17 cellular contexts compared by ENCODE assay signal in genomic region chr5:53092242-53092641, GRCh38. TPM values are rescaled to one million over a fixed set of nuclear protein-coding genes. Genes with fewer than 3 reads are reported as not detected.
DNase-seq lines count a peak whose midpoint lies in the region; ATAC-seq, FAIRE-seq and TF ChIP-seq lines count a peak whose summit lies in the region.
"Had no signal": no experiment of that assay in that cellular context is flagged by ENCODE, and none has a peak within 500 bp of the region (broad histone marks: within the 10 kb centered on the region; RNA-seq: fewer than 3 reads in every experiment).

No MANE protein-coding gene starts in this region.

- BruUV-seq in HepG2 (replicated peaks; lab: Mats Ljungman, UMichigan) = no TSS peak

- 29% methylated on average over 2 of the region's 2 CpGs for WGBS in HepG2 (ENCODE audit: low lambda C conversion rate)

- no peaks in the 10 kb centered on the region for H3K9me3 Mint-ChIP-seq in activated CD4-positive, alpha-beta T cell treated with anti-CD3 and anti-CD28 coated beads, Interleukin-2, amount 10 ng/mL, durations not matched to agents 24 days and 14 days
- no peaks in the 10 kb centered on the region for H3K9me3 Mint-ChIP-seq in astrocyte (ENCODE audit: unreplicated experiment)
- H3K9me3 Mint-ChIP-seq: CD14-positive monocyte; CD4-positive, alpha-beta memory T cell had no signal

- TF ChIP-seq RAD21 in HepG2 (CRISPR knock-in tag; IDR thresholded peaks at IDR 0.05) = no peak

- TF ChIP-seq EP300 in HepG2 (IDR thresholded peaks at IDR 0.05; ENCODE audit: low read depth in 2 of 2, low read length in 2 of 2) (no peak), HepG2 (CRISPR knock-in tag; IDR thresholded peaks at IDR 0.05; ENCODE audit: borderline replicate concordance) (no peak)

- intact Hi-C loops in activated CD4-positive, alpha-beta T cell treated with anti-CD3 and anti-CD28 coated beads, Interleukin-2, amount 10 ng/mL, durations not matched to agents 24 days and 14 days (cut with micrococcal nuclease) = no loop called here
- intact Hi-C loops in HepG2 (cut with micrococcal nuclease; ENCODE audit: unreplicated experiment) (loop anchor here (10.0 kb wide), 1 partner anchor 57 kb away; no protein-coding TSS in a partner anchor), left ventricle myocardium inferior (cut with micrococcal nuclease) (no loop called here)

- peak; percentile 52 for DNase-seq in activated CD4-positive, alpha-beta T cell treated with anti-CD3 and anti-CD28 coated beads, Interleukin-2, amount 10 ng/mL, durations not matched to agents 24 days and 14 days
- no peak for DNase-seq in activated CD4-positive, alpha-beta T cell treated with anti-CD3 and anti-CD28 coated beads for 48 hours
- peak; percentile 31 for DNase-seq in Karpas-422
- no peak for DNase-seq in astrocyte (ENCODE audit: low read depth)
- no peak for DNase-seq in HepG2 (ENCODE audit: low spot score)
- DNase-seq in caudate nucleus (lab: John Stamatoyannopoulos, UW) = no peak
- DNase-seq in NCI-H2196 treated with DMSO at 0.1 percent for 48 hours (lab: John Stamatoyannopoulos, UW; ENCODE audit: unreplicated experiment) = no peak
- DNase-seq in left ventricle myocardium inferior = no peak
- DNase-seq: 8988T; CD4-positive, alpha-beta memory T cell; DMS 273 treated with DMSO at 0.1 percent for 48 hours; DMS79; GDM1; GOT3; H7 had no signal

- H3K9me2 ChIP-seq in Karpas-422 (replicated peaks; ENCODE audit: insufficient read depth, low read length) = no peaks in the 10 kb centered on the region

- no peaks in the 10 kb centered on the region for H3K27me3 Mint-ChIP-seq in activated CD4-positive, alpha-beta T cell treated with anti-CD3 and anti-CD28 coated beads, Interleukin-2, amount 10 ng/mL, durations not matched to agents 24 days and 14 days
- H3K27me3 Mint-ChIP-seq in astrocyte (ENCODE audit: low read depth, unreplicated experiment) = no peaks in the 10 kb centered on the region
- H3K27me3 Mint-ChIP-seq: CD4-positive, alpha-beta memory T cell had no signal

- no peak overlapping the region for H3K4me2 ChIP-seq in Karpas-422 (ENCODE audit: low read depth, low read length, poor library complexity, severe bottlenecking)
- no peak overlapping the region for H3K4me2 ChIP-seq in astrocyte (ENCODE audit: low read length)
- H3K4me2 ChIP-seq in HepG2 (ENCODE audit: low read depth, low read length) = no peak overlapping the region
- H3K4me2 ChIP-seq: BLaER1 had no signal

- peaks cover 27% of the 10 kb centered on the region for H3K36me3 Mint-ChIP-seq in activated CD4-positive, alpha-beta T cell treated with anti-CD3 and anti-CD28 coated beads, Interleukin-2, amount 10 ng/mL, durations not matched to agents 24 days and 14 days (ENCODE audit: low read depth)
- peaks cover 2% of the 10 kb centered on the region for H3K36me3 Mint-ChIP-seq in astrocyte (ENCODE audit: low read depth, unreplicated experiment)

- H3K4me3 Mint-ChIP-seq in activated CD4-positive, alpha-beta T cell treated with anti-CD3 and anti-CD28 coated beads, Interleukin-2, amount 10 ng/mL, durations not matched to agents 24 days and 14 days = no peak overlapping the region
- no peak overlapping the region for H3K4me3 Mint-ChIP-seq in astrocyte (ENCODE audit: unreplicated experiment)
- H3K4me3 Mint-ChIP-seq: CD14-positive monocyte; CD4-positive, alpha-beta memory T cell had no signal

- H3K9ac ChIP-seq in Karpas-422 (ENCODE audit: low read length) = no peak overlapping the region
- H3K9ac ChIP-seq in astrocyte (ENCODE audit: low read length) = no peak overlapping the region
- H3K9ac ChIP-seq in HepG2 (ENCODE audit: insufficient read depth, low read depth, low read length) = no peak overlapping the region
- H3K9ac ChIP-seq: BLaER1 had no signal

- no peak overlapping the region for H3K27ac ChIP-seq in Karpas-422 (ENCODE audit: low read length)
- H3K27ac ChIP-seq in astrocyte (ENCODE audit: low read depth, low read length) = no peak overlapping the region
- no peak overlapping the region for H3K27ac ChIP-seq in HepG2 (ENCODE audit: extremely low read length, insufficient read depth, low read length)
- H3K27ac ChIP-seq in caudate nucleus (ENCODE audit: low read depth, low read length) = no peak overlapping the region
- H3K27ac ChIP-seq in left ventricle myocardium inferior (replicated peaks) = no peak overlapping the region
- H3K27ac ChIP-seq: BLaER1 had no signal

- peak; percentile 59 for ATAC-seq in HepG2

- H3K36me3 ChIP-seq in Karpas-422 (ENCODE audit: insufficient read depth, low read length) = no peaks in the 10 kb centered on the region
- peaks cover 25% of the 10 kb centered on the region for H3K36me3 ChIP-seq in astrocyte (ENCODE audit: insufficient read depth, low read length)
- H3K36me3 ChIP-seq in HepG2 (replicated peaks in 1 of 2; ENCODE audit: control insufficient read depth in 1 of 2, insufficient read depth in 2 of 2, low read length in 2 of 2) = peaks cover 5 to 54% of the 10 kb centered on the region in 2 experiments
- H3K36me3 ChIP-seq in left ventricle myocardium inferior = peaks cover 6% of the 10 kb centered on the region
- H3K36me3 ChIP-seq: BLaER1 had no signal

- TF ChIP-seq CTCF in astrocyte (IDR thresholded peaks at IDR 0.05; ENCODE audit: insufficient read depth, low read depth, low read length) (no peak), HepG2 (CRISPR knock-in tag; IDR thresholded peaks at IDR 0.05) (no peak), left ventricle myocardium inferior (IDR thresholded peaks at IDR 0.05; ENCODE audit: borderline replicate concordance) (no peak)

- in situ Hi-C loops in HepG2 (cut with HindIII; ENCODE audit: extremely low pct_ligation_motif_present, low pct_unique_long_range_greater_than_20kb) = no loop called here

- no peaks in the 10 kb centered on the region for H3K9me3 ChIP-seq in Karpas-422 (ENCODE audit: low read length)
- no peaks in the 10 kb centered on the region for H3K9me3 ChIP-seq in astrocyte (ENCODE audit: insufficient read depth, low read depth, low read length)
- H3K9me3 ChIP-seq in HepG2 (ENCODE audit: low read length) = no peaks in the 10 kb centered on the region
- no peaks in the 10 kb centered on the region for H3K9me3 ChIP-seq in left ventricle myocardium inferior (replicated peaks)
- H3K9me3 ChIP-seq: BLaER1 had no signal

- H3K4me3 ChIP-seq in Karpas-422 (ENCODE audit: low read length) (no peak overlapping the region), astrocyte (ENCODE audit: insufficient read depth, low read depth, low read length) (no peak overlapping the region), HepG2 (replicated peaks in 1 of 3; ENCODE audit: insufficient read depth in 1 of 3, low read depth in 2 of 3, low read length in 3 of 3) (no peak overlapping the region), left ventricle myocardium inferior (no peak overlapping the region)
- H3K4me3 ChIP-seq: BLaER1 had no signal

- H3K27ac Mint-ChIP-seq in activated CD4-positive, alpha-beta T cell treated with anti-CD3 and anti-CD28 coated beads, Interleukin-2, amount 10 ng/mL, durations not matched to agents 24 days and 14 days = no peak overlapping the region
- peak overlapping the region; percentile 34 for H3K27ac Mint-ChIP-seq in astrocyte (ENCODE audit: unreplicated experiment)
- H3K27ac Mint-ChIP-seq: CD14-positive monocyte; CD4-positive, alpha-beta memory T cell had no signal

- H2AFZ ChIP-seq in Karpas-422 (ENCODE audit: low read length) (no peak overlapping the region), astrocyte (ENCODE audit: low read depth, low read length) (no peak overlapping the region), HepG2 (ENCODE audit: low read length) (no peak overlapping the region)

- no peaks in the 10 kb centered on the region for H4K20me1 ChIP-seq in Karpas-422 (ENCODE audit: insufficient read depth, low read depth, low read length)
- H4K20me1 ChIP-seq in astrocyte (ENCODE audit: insufficient read depth, low read length) = no peaks in the 10 kb centered on the region
- H4K20me1 ChIP-seq in HepG2 (ENCODE audit: insufficient read depth, low read length) = peaks cover 3% of the 10 kb centered on the region; the same call in 1 of the 2 replicates
- H4K20me1 ChIP-seq: BLaER1 had no signal

- H3K4me1 ChIP-seq in Karpas-422 (ENCODE audit: low read length) (no peaks in the 10 kb centered on the region), astrocyte (ENCODE audit: insufficient read depth, low read length) (peaks cover 6% of the 10 kb centered on the region), HepG2 (ENCODE audit: insufficient read depth, low read length) (peaks cover 9% of the 10 kb centered on the region), left ventricle myocardium inferior (peaks cover 19% of the 10 kb centered on the region)

- H3K79me2 ChIP-seq in Karpas-422 (ENCODE audit: low read length) (no peaks in the 10 kb centered on the region), astrocyte (ENCODE audit: insufficient read depth, low read length) (no peaks in the 10 kb centered on the region), HepG2 (ENCODE audit: insufficient read depth, low read length) (no peaks in the 10 kb centered on the region)

- CTCF ChIA-PET in HepG2 (lab: Yijun Ruan, JAX; ENCODE audit: low intra/inter-chr PET ratio, low total read pairs) = no interaction called here

- POLR2A ChIA-PET in HepG2 (lab: Yijun Ruan, JAX) = no interaction called here

- H3K27me3 ChIP-seq in Karpas-422 (ENCODE audit: low read length) (no peaks in the 10 kb centered on the region), astrocyte (ENCODE audit: insufficient read depth, low read length) (no peaks in the 10 kb centered on the region), HepG2 (ENCODE audit: control insufficient read depth in 1 of 2, insufficient read depth in 2 of 2, low read length in 2 of 2) (no peaks in the 10 kb centered on the region), left ventricle myocardium inferior (ENCODE audit: low read depth) (no peaks in the 10 kb centered on the region)
- H3K27me3 ChIP-seq: BLaER1 had no signal

- H3K4me1 Mint-ChIP-seq in activated CD4-positive, alpha-beta T cell treated with anti-CD3 and anti-CD28 coated beads, Interleukin-2, amount 10 ng/mL, durations not matched to agents 24 days and 14 days = peaks cover 34% of the 10 kb centered on the region
- peaks cover 12% of the 10 kb centered on the region for H3K4me1 Mint-ChIP-seq in astrocyte (ENCODE audit: low read depth, unreplicated experiment)

- no peak for TF ChIP-seq POLR2A in HepG2 (IDR thresholded peaks at IDR 0.05; ENCODE audit: insufficient read depth in 1 of 2, low read depth in 2 of 2, low read length in 2 of 2)

- FAIRE-seq in astrocyte (lab: Jason Lieb, UNC) = no peak
- FAIRE-seq in HepG2 (lab: Jason Lieb, UNC) = no peak

RNA-seq across cellular contexts. Expression of gene MOCS2, which starts 17.3 kb away (rescaled TPM):
- total RNA-seq in activated CD4-positive, alpha-beta T cell treated with anti-CD3 and anti-CD28 coated beads, Interleukin-2, amount 10 ng/mL, durations not matched to agents 24 days and 14 days = 16.5 and 18.4 TPM in 2 replicates
- 12.6 and 25.0 TPM in 2 replicates for total RNA-seq in Karpas-422 (2014; rRNA removed; shearing (Covaris generic); ENCODE audit: low replicate concordance)
- total RNA-seq in astrocyte (42.7 and 44.2 TPM in 2 replicates), HepG2 (2016; rRNA removed; fragmentation: Illumina TruSeq; extraction: Trizol) (41.9 and 53.5 TPM in 2 replicates), left ventricle myocardium inferior (88.7 TPM)
- 13.8 and 14.3 TPM in 2 replicates for total RNA-seq in HepG2 (2016; cell fraction: cytosol; rRNA removed; fragmentation: Illumina TruSeq; extraction: Trizol; ENCODE audit: low read depth)
- total RNA-seq in HepG2 (2016; cell fraction: insoluble cytoplasmic fraction; rRNA removed; fragmentation: Illumina TruSeq; extraction: Trizol) = 37.8 and 54.2 TPM in 2 replicates
- 36.0 and 36.2 TPM in 2 replicates for total RNA-seq in HepG2 (2016; cell fraction: membrane; rRNA removed; fragmentation: Illumina TruSeq; extraction: Trizol)
- total RNA-seq in HepG2 (2016; cell fraction: nucleus; rRNA removed; fragmentation: Illumina TruSeq; extraction: Trizol) = 20.8 and 22.3 TPM in 2 replicates
- polyA plus RNA-seq in HepG2 (2011; rRNA removed) = 13.3 and 19.2 TPM in 2 replicates
- polyA plus RNA-seq in HepG2 (2011; cell fraction: cytosol; rRNA removed) = 9.1 and 14.4 TPM in 2 replicates
- polyA plus RNA-seq in HepG2 (2011; cell fraction: nucleus; rRNA removed) = 6.2 and 10.1 TPM in 2 replicates
- polyA plus RNA-seq in HepG2 (2012) = 24.2 and 29.8 TPM in 2 replicates
- polyA plus RNA-seq in HepG2 (2016; cell fraction: cytosol; fragmentation: Illumina TruSeq; extraction: Trizol; ENCODE audit: low read depth) = 20.1 and 24.5 TPM in 2 replicates
- 67.1 and 69.6 TPM in 2 replicates for polyA plus RNA-seq in HepG2 (2016; cell fraction: insoluble cytoplasmic fraction; fragmentation: Illumina TruSeq; extraction: Trizol; ENCODE audit: low read depth)
- polyA plus RNA-seq in HepG2 (2016; cell fraction: membrane; fragmentation: Illumina TruSeq; extraction: Trizol; ENCODE audit: low read depth) = 45.5 and 45.8 TPM in 2 replicates
- polyA plus RNA-seq in HepG2 (2016; cell fraction: nucleus; fragmentation: Illumina TruSeq; extraction: Trizol; ENCODE audit: insufficient read depth, low read depth) = 32.3 and 36.1 TPM in 2 replicates
- 3.1 and 8.6 TPM in 2 replicates for polyA minus RNA-seq in HepG2 (2011; rRNA and poly(A)+ RNA removed; ENCODE audit: low replicate concordance)
- polyA minus RNA-seq in HepG2 (2011; cell fraction: cytosol; rRNA and poly(A)+ RNA removed) = 7.5 and 9.3 TPM in 2 replicates
- polyA minus RNA-seq in HepG2 (2011; cell fraction: nucleus; rRNA and poly(A)+ RNA removed) = 16.4 and 23.2 TPM in 2 replicates

Comparison
In these comparisons a context has a peak if more than half of its experiments do, and no peak if none do; other contexts are left out.
1. DNase-seq: peak in activated CD4-positive, alpha-beta T cell treated with anti-CD3 and anti-CD28 coated beads, Interleukin-2, amount 10 ng/mL, durations not matched to agents 24 days and 14 days (single experiment) and Karpas-422 (single experiment); none in activated CD4-positive, alpha-beta T cell treated with anti-CD3 and anti-CD28 coated beads for 48 hours (single experiment), astrocyte (single experiment), HepG2 (single experiment), caudate nucleus (0 of 61), NCI-H2196 treated with DMSO at 0.1 percent for 48 hours (single experiment) and left ventricle myocardium inferior (single experiment).